Comparison of ENCODE assay signal across 10 cellular contexts in genomic region chr7:139648617-139648932, GRCh38.
DNase-seq lines count a peak whose midpoint lies in the region; ATAC-seq and TF ChIP-seq lines count a peak whose summit lies in the region.
"Had no signal": no experiment of that assay in that cellular context is flagged by ENCODE, and none has a peak within 500 bp of the region (broad histone marks: within the 10 kb centered on the region; RNA-seq: fewer than 3 reads in every experiment).

No MANE protein-coding gene starts in this region.

- peaks cover 0 to 72% of the 10 kb centered on the region in 2 donors for H3K4me1 ChIP-seq in right atrium auricular region
- peaks cover 0 to 46% (median 29%) of the 10 kb centered on the region in 4 donors for H3K4me1 ChIP-seq in tibial nerve

- peak in 1 of 2 donors; percentile 2 for ATAC-seq in activated T-cell treated with anti-CD3 and anti-CD28 coated beads, Interleukin-2, amount 50 U/mL, for 4 hours

- 58 to 61% methylated on average over 12 of the region's 12 CpGs for WGBS in tibial nerve, 2 donors

- H3K27ac ChIP-seq in right atrium auricular region (peak overlapping the region; percentile 75 to 82), tibial nerve (peak overlapping the region in 3 of 4 donors; percentile 47 to 61 (median 58))

- H3K27me3 Mint-ChIP-seq in activated T-cell treated with anti-CD3 and anti-CD28 coated beads, Interleukin-2, amount 50 U/mL, for 4 hours (ENCODE audit: low read depth): no peaks in the 10 kb centered on the region

- TF ChIP-seq EP300 in tibial nerve (IDR thresholded peaks at IDR 0.05): no peak

- no peak for TF ChIP-seq POLR2A in tibial nerve (IDR thresholded peaks at IDR 0.05)

- DNase-seq in activated T-cell treated with anti-CD3 and anti-CD28 coated beads, Interleukin-2, amount 50 U/mL, for 4 hours: no peak
- DNase-seq in activated T-cell treated with anti-CD3 and anti-CD28 coated beads, Interleukin-2, amount 50 U/mL, for 1 hour: no peak
- DNase-seq in NCI-H748 treated with DMSO at 0.1 percent for 48 hours (lab: John Stamatoyannopoulos, UW) (peak; percentile 14), right atrium auricular region (ENCODE audit: low spot score) (no peak), tibial nerve (ENCODE audit: low spot score in 2 of 2) (no peak), GM03348 (ENCODE audit: low spot score) (no peak), NCI-H1930 (lab: John Stamatoyannopoulos, UW) (no peak), T1000 (lab: John Stamatoyannopoulos, UW) (no peak)
- DNase-seq: activated CD4-positive, CD25-positive, alpha-beta regulatory T cell treated with anti-CD3 and anti-CD28 coated beads, Interleukin-2, amount 50 U/mL, for 72 hours; NCI-H2171 treated with DMSO at 0.1 percent for 48 hours had no signal

- no peaks in the 10 kb centered on the region for H3K9me3 ChIP-seq in right atrium auricular region
- H3K9me3 ChIP-seq in tibial nerve: no peaks in the 10 kb centered on the region

- H3K9me3 Mint-ChIP-seq in activated T-cell treated with anti-CD3 and anti-CD28 coated beads, Interleukin-2, amount 50 U/mL, for 4 hours: no peaks in the 10 kb centered on the region

- TF ChIP-seq CTCF in right atrium auricular region (IDR thresholded peaks at IDR 0.05): no peak
- TF ChIP-seq CTCF in tibial nerve (IDR thresholded peaks at IDR 0.05): no peak

- H3K36me3 ChIP-seq in right atrium auricular region (peaks cover 4% of the 10 kb centered on the region), tibial nerve (no peaks in the 10 kb centered on the region)

- H3K36me3 Mint-ChIP-seq in activated T-cell treated with anti-CD3 and anti-CD28 coated beads, Interleukin-2, amount 50 U/mL, for 4 hours (ENCODE audit: insufficient read depth): peaks cover 11% of the 10 kb centered on the region

- H3K27me3 ChIP-seq in right atrium auricular region: no peaks in the 10 kb centered on the region
- H3K27me3 ChIP-seq in tibial nerve: no peaks in the 10 kb centered on the region

- H3K4me3 ChIP-seq in right atrium auricular region (no peak overlapping the region), tibial nerve (no peak overlapping the region)

- peak overlapping the region; percentile 39 for H3K4me3 Mint-ChIP-seq in activated T-cell treated with anti-CD3 and anti-CD28 coated beads, Interleukin-2, amount 50 U/mL, for 4 hours

- H3K4me1 Mint-ChIP-seq in activated T-cell treated with anti-CD3 and anti-CD28 coated beads, Interleukin-2, amount 50 U/mL, for 4 hours (ENCODE audit: low read depth): peaks cover 59% of the 10 kb centered on the region
